20 cellular contexts compared by ENCODE assay signal in the genomic region with DNA sequence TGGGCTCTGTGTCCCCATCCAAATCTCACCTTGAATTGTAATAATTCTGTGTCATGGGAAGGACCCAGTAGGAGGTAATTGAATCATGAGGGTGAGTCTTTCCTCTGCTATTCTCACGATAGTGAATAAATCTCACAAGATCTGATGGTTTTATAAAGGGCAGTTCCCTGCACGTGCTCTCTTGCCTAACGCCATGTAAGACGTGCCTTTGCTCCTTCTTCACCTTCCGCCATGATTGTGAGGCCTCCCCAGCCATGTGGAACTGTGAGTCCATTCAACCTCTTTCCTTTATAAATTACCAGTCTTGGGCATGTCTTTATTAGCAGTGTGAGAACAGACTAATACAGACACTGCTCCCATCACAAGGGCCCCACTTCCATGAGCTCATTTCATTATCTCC. TPM values are rescaled to one million over a fixed set of nuclear protein-coding genes. Genes with fewer than 3 reads are reported as not detected.
"Had no signal": no experiment of that assay in that cellular context is flagged by ENCODE, and none has a peak within 500 bp of the region (broad histone marks: within the 10 kb centered on the region; RNA-seq: fewer than 3 reads in every experiment).

No MANE protein-coding gene starts in this region.

RNA-seq across cellular contexts. Expression of a gene that starts 3.2 kb away (rescaled TPM):
- total RNA-seq: activated naive CD4-positive, alpha-beta T cell treated with anti-CD3 and anti-CD28 coated beads for 36 hours; activated naive CD4-positive, alpha-beta T cell treated with anti-CD3 and anti-CD28 coated beads, Interleukin-2, amount 50 U/mL, for 72 hours; activated naive CD8-positive, alpha-beta T cell treated with anti-CD3 and anti-CD28 coated beads for 36 hours; activated naive CD8-positive, alpha-beta T cell treated with anti-CD3 and anti-CD28 coated beads, Interleukin-2, amount 10 ng/mL, durations not matched to agents 7 days and 5 days; activated T-cell treated with anti-CD3 and anti-CD28 coated beads, Interleukin-2, amount 50 U/mL, for 4 hours; activated T-cell treated with anti-CD3 and anti-CD28 coated beads, Interleukin-2, amount 50 U/mL, for 72 hours; activated T-helper 1 cell treated with anti-CD3 and anti-CD28 coated beads, Interleukin-12 subunit alpha, Interleukin-12 subunit beta, Interleukin-2, Interleukin-4 antibody, amounts not matched to agents 30 ng/mL and 10 ng/mL and 1 ng/mL, durations not matched to agents 14 hours and 24 hours and 36 hours; activated T-helper 17 cell treated with anti-CD3 and anti-CD28 coated beads, Interleukin-2, amount 50 U/mL, for 72 hours; activated T-helper 2 cell treated with anti-CD3 and anti-CD28 coated beads, Interferon-gamma antibody, Interleukin-2, Interleukin-4, amounts not matched to agents 10 μg/mL and 5 μg/mL and 100 μg/mL, durations not matched to agents 14 hours and 24 hours and 36 hours; aorta; ascending aorta; astrocyte; body of pancreas; breast epithelium; bronchial epithelial cell; cardiac muscle cell; cardiac septum; cerebellum; chondrocyte had no signal
- polyA plus RNA-seq: adipose tissue, cardiac muscle cell had no signal
